21 cellular contexts compared by ENCODE assay signal in genomic region chr1:12290828-12291227, GRCh38.
DNase-seq lines count a peak whose midpoint lies in the region; ATAC-seq, FAIRE-seq and TF ChIP-seq lines count a peak whose summit lies in the region.
"Had no signal": no experiment of that assay in that cellular context is flagged by ENCODE, and none has a peak within 500 bp of the region (broad histone marks: within the 10 kb centered on the region; RNA-seq: fewer than 3 reads in every experiment).

No MANE protein-coding gene starts in this region.

- TF ChIP-seq CTCF in right atrium auricular region (IDR thresholded peaks at IDR 0.05) (no peak), heart left ventricle (IDR thresholded peaks at IDR 0.05) (peak in 1 of 12 donors; percentile 17), K562 (IDR thresholded peaks at IDR 0.05 in 2 of 3, conservative IDR thresholded peaks at IDR 0.05 in 1 of 3; ENCODE audit: insufficient read depth in 2 of 3, low read depth in 1 of 3, low read length in 3 of 3) (no peak)

- H3K4me3 ChIP-seq in right atrium auricular region (no peak overlapping the region), heart left ventricle (no peak overlapping the region), right cardiac atrium (ENCODE audit: low read length) (no peak overlapping the region), K562 (no peak overlapping the region)
- H3K4me3 ChIP-seq: A549; BLaER1 treated with 17β-estradiol and CSF1 and Interleukin-3, amounts not matched to agents 10 nM and 100 nM had no signal

- no peak overlapping the region for H3K4me2 ChIP-seq in K562 (ENCODE audit: insufficient read depth, low read length)
- H3K4me2 ChIP-seq: A549; BLaER1 treated with 17β-estradiol and CSF1 and Interleukin-3, amounts not matched to agents 10 nM and 100 nM had no signal

- H3K27me3 ChIP-seq in right atrium auricular region = no peaks in the 10 kb centered on the region
- H3K27me3 ChIP-seq in heart left ventricle = no peaks in the 10 kb centered on the region
- no peaks in the 10 kb centered on the region for H3K27me3 ChIP-seq in right cardiac atrium (ENCODE audit: control insufficient read depth, insufficient read depth)
- no peaks in the 10 kb centered on the region for H3K27me3 ChIP-seq in K562 (ENCODE audit: control insufficient read depth in 2 of 2, insufficient read depth in 2 of 2, low read length in 2 of 2)
- H3K27me3 ChIP-seq: BLaER1 treated with 17β-estradiol and CSF1 and Interleukin-3, amounts not matched to agents 10 nM and 100 nM had no signal

- POLR2A ChIA-PET in K562 (lab: Yijun Ruan, JAX) = no interaction called here

- no peak overlapping the region for H3K27ac ChIP-seq in right atrium auricular region
- no peak overlapping the region for H3K27ac ChIP-seq in heart left ventricle
- no peak overlapping the region for H3K27ac ChIP-seq in right cardiac atrium (ENCODE audit: low read length)
- H3K27ac ChIP-seq in K562 (ENCODE audit: extremely low read depth, low read depth, low read length) = no peak overlapping the region
- H3K27ac ChIP-seq: 22Rv1; A549; BLaER1 treated with 17β-estradiol and CSF1 and Interleukin-3, amounts not matched to agents 10 nM and 100 nM; C4-2B had no signal

- no peaks in the 10 kb centered on the region; the same call in 1 of the 2 replicates for H4K20me1 ChIP-seq in K562 (replicated peaks; ENCODE audit: control insufficient read depth, insufficient read depth, low read length)

- no peaks in the 10 kb centered on the region for H3K4me1 ChIP-seq in right atrium auricular region
- H3K4me1 ChIP-seq in heart left ventricle = peaks cover 0 to 4% (median 0%) of the 10 kb centered on the region in 12 donors
- H3K4me1 ChIP-seq in right cardiac atrium (ENCODE audit: control insufficient read depth, insufficient read depth, low read length) = peaks cover 1% of the 10 kb centered on the region
- no peaks in the 10 kb centered on the region for H3K4me1 ChIP-seq in K562 (replicated peaks in 1 of 2; ENCODE audit: control insufficient read depth in 2 of 2, insufficient read depth in 2 of 2, low read length in 2 of 2)
- H3K4me1 ChIP-seq: A549, Caco-2 had no signal

- H2AFZ ChIP-seq in K562 (ENCODE audit: low read depth, low read length) = no peak overlapping the region

- peaks cover 29% of the 10 kb centered on the region for H3K36me3 ChIP-seq in right atrium auricular region
- H3K36me3 ChIP-seq in heart left ventricle = peaks cover 2 to 96% (median 84%) of the 10 kb centered on the region in 9 donors
- peaks cover 73% of the 10 kb centered on the region for H3K36me3 ChIP-seq in K562 (ENCODE audit: control insufficient read depth, insufficient read depth, low read length)

- TF ChIP-seq EP300 in K562 (IDR thresholded peaks at IDR 0.05; ENCODE audit: low read length) = no peak

- WGBS in heart left ventricle, 4 donors = 41 to 59% (median 47%) methylated on average over 1 of the region's 1 CpG
- WGBS in right cardiac atrium = 62% methylated on average over 1 of the region's 1 CpG
- 78% methylated on average over 1 of the region's 1 CpG for WGBS in K562 (ENCODE audit: insufficient coverage, low coverage, missing lambda C conversion rate)

- H3K79me2 ChIP-seq in K562 (ENCODE audit: control insufficient read depth, insufficient read depth, low read length) = peaks cover 14% of the 10 kb centered on the region; the same call in 2 of the 3 replicates

- DNase-seq in Right ventricle myocardium inferior (ENCODE audit: missing footprints) (no peak), right atrium auricular region (ENCODE audit: low spot score) (no peak), heart left ventricle (no peak), right cardiac atrium (no peak), K562 (ENCODE audit: extremely low read depth in 1 of 4, low spot score in 3 of 4) (no peak), LoVo (ENCODE audit: low spot score) (no peak)
- DNase-seq: AML-193; Caco-2; Calu3; CD4-positive, alpha-beta T cell; CD8-positive, alpha-beta T cell; DMS79 treated with DMSO at 0.1 percent for 48 hours; GF-D8 had no signal

- FAIRE-seq in K562 (lab: Jason Lieb, UNC) = no peak
- FAIRE-seq: A549, D721Med, G401.6, GM12891, GM19239 had no signal

- intact Hi-C loops in Right ventricle myocardium inferior (cut with DNase I) = no loop called here
- intact Hi-C loops in heart left ventricle (cut with DNase I) = no loop called here
- intact Hi-C loops in right cardiac atrium (cut with DNase I) = no loop called here
- intact Hi-C loops in K562 (cut with micrococcal nuclease) = no loop called here

- in situ Hi-C loops in K562 (cut with MboI) = no loop called here

- ATAC-seq in Right ventricle myocardium inferior = peak; percentile 68
- ATAC-seq in heart left ventricle = peak; percentile 68 to 90 (median 76)
- no peak for ATAC-seq in right cardiac atrium
- ATAC-seq in K562 = 0 out of 3 replicates have a peak, but pooled peaks have one; percentile 45
- ATAC-seq: A549; CD8-positive, alpha-beta T cell had no signal

- H3K9ac ChIP-seq in K562 (ENCODE audit: insufficient read depth in 1 of 2, low read depth in 2 of 2, low read length in 2 of 2) = no peak overlapping the region
- H3K9ac ChIP-seq: BLaER1 treated with 17β-estradiol and CSF1 and Interleukin-3, amounts not matched to agents 10 nM and 100 nM had no signal

- TF ChIP-seq POLR2A in heart left ventricle (IDR thresholded peaks at IDR 0.05) (no peak), K562 (conservative IDR thresholded peaks at IDR 0.05) (no peak)

- CTCF ChIA-PET in K562 (lab: Yijun Ruan, JAX; ENCODE audit: low intra/inter-chr PET ratio) = no interaction called here

- H3K9me3 ChIP-seq in right atrium auricular region (no peaks in the 10 kb centered on the region), heart left ventricle (no peaks in the 10 kb centered on the region), right cardiac atrium (ENCODE audit: control insufficient read depth, low read length) (no peaks in the 10 kb centered on the region), K562 (replicated peaks; ENCODE audit: control insufficient read depth, insufficient read depth, low read depth, low read length) (no peaks in the 10 kb centered on the region)
- H3K9me3 ChIP-seq: A549; BLaER1 treated with 17β-estradiol and CSF1 and Interleukin-3, amounts not matched to agents 10 nM and 100 nM; Caco-2 had no signal

- no TSS peak for BruUV-seq in K562 (replicated peaks; lab: Mats Ljungman, UMichigan)

- no peaks in the 10 kb centered on the region for H3K9me1 ChIP-seq in K562 (ENCODE audit: control insufficient read depth, insufficient read depth, low read length)

- TF ChIP-seq RAD21 in K562 (CRISPR knock-in tag; conservative IDR thresholded peaks at IDR 0.05 in 1 of 2, IDR thresholded peaks at IDR 0.05 in 1 of 2) = no peak

TF ChIP-seq in K562, 482 proteins besides CTCF, POLR2A, EP300 and RAD21:
- TF ChIP-seq ARID4B (CRISPR knock-in tag; IDR thresholded peaks at IDR 0.05) (no peak), NFIX (CRISPR knock-in tag; IDR thresholded peaks at IDR 0.05; ENCODE audit: low read depth) (no peak), RBM22 (IDR thresholded peaks at IDR 0.05; ENCODE audit: low read depth, low read length, poor library complexity, severe bottlenecking) (no peak), USF1 (CRISPR knock-in tag; IDR thresholded peaks at IDR 0.05) (no peak), GABPA (tag; conservative IDR thresholded peaks at IDR 0.05; ENCODE audit: low read depth) (no peak), ZNF212 (CRISPR knock-in tag; IDR thresholded peaks at IDR 0.05) (no peak), ESRRA (IDR thresholded peaks at IDR 0.05; ENCODE audit: borderline replicate concordance, low read depth) (no peak), RBM25 (IDR thresholded peaks at IDR 0.05; ENCODE audit: low read depth, low read length, severe bottlenecking) (no peak)

Comparison
In these comparisons a context has a peak if more than half of its experiments do, and no peak if none do; other contexts are left out.
1. ATAC-seq: peak in Right ventricle myocardium inferior (single experiment), heart left ventricle (4 of 4) and K562 (single experiment); none in right cardiac atrium (0 of 2).